In genomic region chr2:170965446-170966225, GRCh38 we compare ENCODE assay signal across 19 cellular contexts. TPM values are rescaled to one million over a fixed set of nuclear protein-coding genes. Genes with fewer than 3 reads are reported as not detected.
A peak's percentile ranks its signal among the peaks of the same experiment; 100 is the strongest.
DNase-seq lines count a peak whose midpoint lies in the region; ATAC-seq and TF ChIP-seq lines count a peak whose summit lies in the region.
"Had no signal": no experiment of that assay in that cellular context is flagged by ENCODE, and none has a peak within 500 bp of the region (broad histone marks: within the 10 kb centered on the region; RNA-seq: fewer than 3 reads in every experiment).

No MANE protein-coding gene starts in this region.

- no peaks in the 10 kb centered on the region for H3K9me2 ChIP-seq in Karpas-422 (replicated peaks; ENCODE audit: insufficient read depth, low read length)

- peaks cover 18% of the 10 kb centered on the region for H3K4me1 ChIP-seq in Karpas-422 (ENCODE audit: low read length)
- H3K4me1 ChIP-seq: Caco-2, uterus had no signal

- H3K27ac Mint-ChIP-seq in memory B cell: peak overlapping the region; percentile 51
- peak overlapping the region in 1 of 2 donors; percentile 38 for H3K27ac Mint-ChIP-seq in effector memory CD8-positive, alpha-beta T cell
- H3K27ac Mint-ChIP-seq: activated naive CD4-positive, alpha-beta T cell treated with anti-CD3 and anti-CD28 coated beads, Interleukin-2, amount 10 ng/mL, durations not matched to agents 7 days and 5 days; natural killer cell had no signal

- in situ Hi-C loops in brain microvascular endothelial cell (cut with HindIII; ENCODE audit: low pct_ligation_motif_present, low sequenced_read_pairs): loop anchor here (25.0 kb wide), 1 partner anchor 197 kb away; the partner anchor contains the start of gene TLK1

- no peaks in the 10 kb centered on the region for H3K27me3 Mint-ChIP-seq in memory B cell
- H3K27me3 Mint-ChIP-seq in effector memory CD8-positive, alpha-beta T cell: no peaks in the 10 kb centered on the region
- H3K27me3 Mint-ChIP-seq: activated naive CD4-positive, alpha-beta T cell treated with anti-CD3 and anti-CD28 coated beads, Interleukin-2, amount 10 ng/mL, durations not matched to agents 7 days and 5 days had no signal

- no peaks in the 10 kb centered on the region for H3K9me3 Mint-ChIP-seq in memory B cell
- no peaks in the 10 kb centered on the region for H3K9me3 Mint-ChIP-seq in effector memory CD8-positive, alpha-beta T cell
- H3K9me3 Mint-ChIP-seq: activated naive CD4-positive, alpha-beta T cell treated with anti-CD3 and anti-CD28 coated beads, Interleukin-2, amount 10 ng/mL, durations not matched to agents 7 days and 5 days; natural killer cell had no signal

- H4K20me1 ChIP-seq in Karpas-422 (ENCODE audit: insufficient read depth, low read depth, low read length): no peaks in the 10 kb centered on the region

- ATAC-seq in memory B cell (ENCODE audit: low read depth) (no peak), GM18502 (IDR thresholded peaks at IDR 0.05; ENCODE audit: poor library complexity, unreplicated experiment) (no peak)
- no peak for ATAC-seq in effector memory CD8-positive, alpha-beta T cell (replicated peaks)
- ATAC-seq: natural killer cell had no signal

- H3K4me3 ChIP-seq in brain microvascular endothelial cell (ENCODE audit: low read depth, low read length) (no peak overlapping the region), Karpas-422 (ENCODE audit: low read length) (no peak overlapping the region)
- H3K4me3 ChIP-seq: SJSA1, stomach, uterus had no signal

- DNase-seq in A172 (ENCODE audit: low spot score) (peak; percentile 68), HK-2 (ENCODE audit: unreplicated experiment) (peak; percentile 65), brain microvascular endothelial cell (peak; percentile 43), memory B cell (ENCODE audit: low spot score in 2 of 2) (no peak), Karpas-422 (no peak), HEK293T (ENCODE audit: extremely low spot score) (no peak)
- DNase-seq in effector memory CD8-positive, alpha-beta T cell: no peak
- DNase-seq: activated naive CD4-positive, alpha-beta T cell treated with anti-CD3 and anti-CD28 coated beads, Interleukin-2, amount 10 ng/mL, durations not matched to agents 7 days and 5 days; activated T-cell treated with anti-CD3 and anti-CD28 coated beads for 4 hours; Caco-2; foreskin fibroblast; GF-D8; natural killer cell; NCI-H1694; stomach; T1000; uterus had no signal

- CTCF ChIA-PET in HEK293T (lab: Yijun Ruan, JAX): no interaction called here

- no peaks in the 10 kb centered on the region for H3K4me1 Mint-ChIP-seq in memory B cell
- H3K4me1 Mint-ChIP-seq in effector memory CD8-positive, alpha-beta T cell (ENCODE audit: low read depth in 2 of 2): no peaks in the 10 kb centered on the region
- H3K4me1 Mint-ChIP-seq: activated naive CD4-positive, alpha-beta T cell treated with anti-CD3 and anti-CD28 coated beads, Interleukin-2, amount 10 ng/mL, durations not matched to agents 7 days and 5 days; natural killer cell had no signal

- no peak for TF ChIP-seq CTCF in brain microvascular endothelial cell (IDR thresholded peaks at IDR 0.05; ENCODE audit: low read depth, low read length, missing control alignments)

- peaks cover 76% of the 10 kb centered on the region for H3K36me3 ChIP-seq in brain microvascular endothelial cell (replicated peaks)
- peaks cover 41% of the 10 kb centered on the region; the same call in 1 of the 2 replicates for H3K36me3 ChIP-seq in Karpas-422 (ENCODE audit: insufficient read depth, low read length)
- H3K36me3 ChIP-seq: uterus had no signal

- no peak overlapping the region for H3K4me2 ChIP-seq in Karpas-422 (ENCODE audit: low read depth, low read length, poor library complexity, severe bottlenecking)

- H3K36me3 Mint-ChIP-seq in memory B cell: peaks cover 16% of the 10 kb centered on the region
- peaks cover 80% of the 10 kb centered on the region for H3K36me3 Mint-ChIP-seq in effector memory CD8-positive, alpha-beta T cell (ENCODE audit: insufficient read depth)

- no peak overlapping the region for H3K27ac ChIP-seq in brain microvascular endothelial cell
- no peak overlapping the region for H3K27ac ChIP-seq in Karpas-422 (ENCODE audit: low read length)
- H3K27ac ChIP-seq: SJSA1, stomach, uterus had no signal

- POLR2A ChIA-PET in HEK293T (lab: Yijun Ruan, JAX): no interaction called here

- no peak overlapping the region for H3K9ac ChIP-seq in Karpas-422 (ENCODE audit: low read length)

- H3K4me3 Mint-ChIP-seq in memory B cell: no peak overlapping the region
- no peak overlapping the region for H3K4me3 Mint-ChIP-seq in effector memory CD8-positive, alpha-beta T cell
- H3K4me3 Mint-ChIP-seq: activated naive CD4-positive, alpha-beta T cell treated with anti-CD3 and anti-CD28 coated beads, Interleukin-2, amount 10 ng/mL, durations not matched to agents 7 days and 5 days; natural killer cell had no signal

- no peaks in the 10 kb centered on the region for H3K79me2 ChIP-seq in Karpas-422 (ENCODE audit: low read length)

- no peaks in the 10 kb centered on the region for H3K27me3 ChIP-seq in brain microvascular endothelial cell (replicated peaks)
- H3K27me3 ChIP-seq in Karpas-422 (ENCODE audit: low read length): no peaks in the 10 kb centered on the region
- H3K27me3 ChIP-seq: SJSA1, stomach, uterus had no signal

- no peaks in the 10 kb centered on the region for H3K9me3 ChIP-seq in Karpas-422 (ENCODE audit: low read length)
- H3K9me3 ChIP-seq: Caco-2, SJSA1, stomach, uterus had no signal

- H2AFZ ChIP-seq in Karpas-422 (ENCODE audit: low read length): no peak overlapping the region

TF ChIP-seq in HEK293T, 16 proteins besides CTCF, POLR2A, EP300 and RAD21:
- TF ChIP-seq NFRKB (IDR thresholded peaks at IDR 0.05): no peak

RNA-seq across cellular contexts. Expression of gene GORASP2, which starts 36.6 kb away (rescaled TPM):
- 68.0 and 83.0 TPM in 2 replicates for total RNA-seq in A172 (2014; rRNA removed; shearing (Covaris generic))
- total RNA-seq in Karpas-422 (2014; rRNA removed; shearing (Covaris generic); ENCODE audit: low replicate concordance): 24.0 and 34.3 TPM in 2 replicates

Comparison
In these comparisons a context has a peak if more than half of its experiments do, and no peak if none do; other contexts are left out.
1. DNase-seq: peak in A172 (single experiment), HK-2 (single experiment) and brain microvascular endothelial cell (single experiment); none in memory B cell (0 of 2), Karpas-422 (single experiment), effector memory CD8-positive, alpha-beta T cell (0 of 3) and HEK293T (single experiment).